In genomic region chr11:134164490-134165370, GRCh38 we compare ENCODE assay signal across 1 cellular context.
A peak's percentile ranks its signal among the peaks of the same experiment; 100 is the strongest.
TF ChIP-seq lines count a peak whose summit lies in the region.

No MANE protein-coding gene starts in this region.

TF ChIP-seq in WTC11, 78 proteins besides CTCF, POLR2A, EP300 and RAD21 (continued from another document):
- TF ChIP-seq PRDM15 (CRISPR knock-in tag; IDR thresholded peaks at IDR 0.05) (no peak), RORB (CRISPR knock-in tag; IDR thresholded peaks at IDR 0.05) (no peak), FOXP1 (CRISPR knock-in tag; IDR thresholded peaks at IDR 0.05; ENCODE audit: borderline replicate concordance) (0 out of 2 replicates have a peak, but pooled peaks have one; percentile 21), KAT7 (CRISPR knock-in tag; IDR thresholded peaks at IDR 0.05; ENCODE audit: borderline replicate concordance) (0 out of 2 replicates have a peak, but pooled peaks have one; percentile 9), ZSCAN18 (CRISPR knock-in tag; IDR thresholded peaks at IDR 0.05) (0 out of 2 replicates have a peak, but pooled peaks have one; percentile 3)
TF ChIP-seq in WTC11: peak in this region for 5.
